2 cellular contexts compared by ENCODE assay signal in the genomic region with DNA sequence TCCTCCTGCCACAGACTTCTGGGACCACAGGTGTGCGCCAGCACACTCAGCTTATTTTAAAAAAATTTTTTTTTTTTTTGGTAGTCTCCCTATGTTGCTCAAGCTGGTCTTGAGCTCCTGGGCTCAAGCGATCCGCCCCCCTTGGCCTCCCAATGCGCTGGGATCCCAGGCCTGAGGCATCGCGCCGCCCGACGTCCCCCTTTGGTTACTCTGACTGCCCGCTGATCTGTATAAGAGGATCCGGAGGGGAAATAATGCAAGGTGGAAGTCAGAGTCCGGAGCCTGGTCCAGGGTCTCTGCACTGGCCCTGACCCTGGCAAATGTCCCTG.
TF ChIP-seq lines count a peak whose summit lies in the region.

No MANE protein-coding gene starts in this region.

TF ChIP-seq in GM23338, 12 proteins besides CTCF, POLR2A, EP300 and RAD21 (continued from another document):
- TF ChIP-seq, protein P1, sequence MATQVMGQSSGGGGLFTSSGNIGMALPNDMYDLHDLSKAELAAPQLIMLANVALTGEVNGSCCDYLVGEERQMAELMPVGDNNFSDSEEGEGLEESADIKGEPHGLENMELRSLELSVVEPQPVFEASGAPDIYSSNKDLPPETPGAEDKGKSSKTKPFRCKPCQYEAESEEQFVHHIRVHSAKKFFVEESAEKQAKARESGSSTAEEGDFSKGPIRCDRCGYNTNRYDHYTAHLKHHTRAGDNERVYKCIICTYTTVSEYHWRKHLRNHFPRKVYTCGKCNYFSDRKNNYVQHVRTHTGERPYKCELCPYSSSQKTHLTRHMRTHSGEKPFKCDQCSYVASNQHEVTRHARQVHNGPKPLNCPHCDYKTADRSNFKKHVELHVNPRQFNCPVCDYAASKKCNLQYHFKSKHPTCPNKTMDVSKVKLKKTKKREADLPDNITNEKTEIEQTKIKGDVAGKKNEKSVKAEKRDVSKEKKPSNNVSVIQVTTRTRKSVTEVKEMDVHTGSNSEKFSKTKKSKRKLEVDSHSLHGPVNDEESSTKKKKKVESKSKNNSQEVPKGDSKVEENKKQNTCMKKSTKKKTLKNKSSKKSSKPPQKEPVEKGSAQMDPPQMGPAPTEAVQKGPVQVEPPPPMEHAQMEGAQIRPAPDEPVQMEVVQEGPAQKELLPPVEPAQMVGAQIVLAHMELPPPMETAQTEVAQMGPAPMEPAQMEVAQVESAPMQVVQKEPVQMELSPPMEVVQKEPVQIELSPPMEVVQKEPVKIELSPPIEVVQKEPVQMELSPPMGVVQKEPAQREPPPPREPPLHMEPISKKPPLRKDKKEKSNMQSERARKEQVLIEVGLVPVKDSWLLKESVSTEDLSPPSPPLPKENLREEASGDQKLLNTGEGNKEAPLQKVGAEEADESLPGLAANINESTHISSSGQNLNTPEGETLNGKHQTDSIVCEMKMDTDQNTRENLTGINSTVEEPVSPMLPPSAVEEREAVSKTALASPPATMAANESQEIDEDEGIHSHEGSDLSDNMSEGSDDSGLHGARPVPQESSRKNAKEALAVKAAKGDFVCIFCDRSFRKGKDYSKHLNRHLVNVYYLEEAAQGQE (IDR thresholded peaks at IDR 0.05; ENCODE audit: unreplicated experiment): no peak
- TF ChIP-seq, protein P2, sequence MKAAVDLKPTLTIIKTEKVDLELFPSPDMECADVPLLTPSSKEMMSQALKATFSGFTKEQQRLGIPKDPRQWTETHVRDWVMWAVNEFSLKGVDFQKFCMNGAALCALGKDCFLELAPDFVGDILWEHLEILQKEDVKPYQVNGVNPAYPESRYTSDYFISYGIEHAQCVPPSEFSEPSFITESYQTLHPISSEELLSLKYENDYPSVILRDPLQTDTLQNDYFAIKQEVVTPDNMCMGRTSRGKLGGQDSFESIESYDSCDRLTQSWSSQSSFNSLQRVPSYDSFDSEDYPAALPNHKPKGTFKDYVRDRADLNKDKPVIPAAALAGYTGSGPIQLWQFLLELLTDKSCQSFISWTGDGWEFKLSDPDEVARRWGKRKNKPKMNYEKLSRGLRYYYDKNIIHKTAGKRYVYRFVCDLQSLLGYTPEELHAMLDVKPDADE (IDR thresholded peaks at IDR 0.05): no peak
- TF ChIP-seq POLR2AphosphoS5 (IDR thresholded peaks at IDR 0.05; ENCODE audit: low read depth) (no peak), ZNF114 (CRISPR knock-in tag; IDR thresholded peaks at IDR 0.05) (no peak), EZH2 (IDR thresholded peaks at IDR 0.05; ENCODE audit: low read depth, unreplicated experiment) (no peak), CREB1 (CRISPR knock-in tag; IDR thresholded peaks at IDR 0.05; ENCODE audit: low read depth) (no peak), NANOG (IDR thresholded peaks at IDR 0.05; ENCODE audit: borderline replicate concordance) (no peak), ZNF331 (CRISPR knock-in tag; IDR thresholded peaks at IDR 0.05; ENCODE audit: low read depth) (no peak), JUNB (IDR thresholded peaks at IDR 0.05; ENCODE audit: unreplicated experiment) (no peak), STAT1 (IDR thresholded peaks at IDR 0.05; ENCODE audit: unreplicated experiment) (no peak)
- TF ChIP-seq, protein P3, sequence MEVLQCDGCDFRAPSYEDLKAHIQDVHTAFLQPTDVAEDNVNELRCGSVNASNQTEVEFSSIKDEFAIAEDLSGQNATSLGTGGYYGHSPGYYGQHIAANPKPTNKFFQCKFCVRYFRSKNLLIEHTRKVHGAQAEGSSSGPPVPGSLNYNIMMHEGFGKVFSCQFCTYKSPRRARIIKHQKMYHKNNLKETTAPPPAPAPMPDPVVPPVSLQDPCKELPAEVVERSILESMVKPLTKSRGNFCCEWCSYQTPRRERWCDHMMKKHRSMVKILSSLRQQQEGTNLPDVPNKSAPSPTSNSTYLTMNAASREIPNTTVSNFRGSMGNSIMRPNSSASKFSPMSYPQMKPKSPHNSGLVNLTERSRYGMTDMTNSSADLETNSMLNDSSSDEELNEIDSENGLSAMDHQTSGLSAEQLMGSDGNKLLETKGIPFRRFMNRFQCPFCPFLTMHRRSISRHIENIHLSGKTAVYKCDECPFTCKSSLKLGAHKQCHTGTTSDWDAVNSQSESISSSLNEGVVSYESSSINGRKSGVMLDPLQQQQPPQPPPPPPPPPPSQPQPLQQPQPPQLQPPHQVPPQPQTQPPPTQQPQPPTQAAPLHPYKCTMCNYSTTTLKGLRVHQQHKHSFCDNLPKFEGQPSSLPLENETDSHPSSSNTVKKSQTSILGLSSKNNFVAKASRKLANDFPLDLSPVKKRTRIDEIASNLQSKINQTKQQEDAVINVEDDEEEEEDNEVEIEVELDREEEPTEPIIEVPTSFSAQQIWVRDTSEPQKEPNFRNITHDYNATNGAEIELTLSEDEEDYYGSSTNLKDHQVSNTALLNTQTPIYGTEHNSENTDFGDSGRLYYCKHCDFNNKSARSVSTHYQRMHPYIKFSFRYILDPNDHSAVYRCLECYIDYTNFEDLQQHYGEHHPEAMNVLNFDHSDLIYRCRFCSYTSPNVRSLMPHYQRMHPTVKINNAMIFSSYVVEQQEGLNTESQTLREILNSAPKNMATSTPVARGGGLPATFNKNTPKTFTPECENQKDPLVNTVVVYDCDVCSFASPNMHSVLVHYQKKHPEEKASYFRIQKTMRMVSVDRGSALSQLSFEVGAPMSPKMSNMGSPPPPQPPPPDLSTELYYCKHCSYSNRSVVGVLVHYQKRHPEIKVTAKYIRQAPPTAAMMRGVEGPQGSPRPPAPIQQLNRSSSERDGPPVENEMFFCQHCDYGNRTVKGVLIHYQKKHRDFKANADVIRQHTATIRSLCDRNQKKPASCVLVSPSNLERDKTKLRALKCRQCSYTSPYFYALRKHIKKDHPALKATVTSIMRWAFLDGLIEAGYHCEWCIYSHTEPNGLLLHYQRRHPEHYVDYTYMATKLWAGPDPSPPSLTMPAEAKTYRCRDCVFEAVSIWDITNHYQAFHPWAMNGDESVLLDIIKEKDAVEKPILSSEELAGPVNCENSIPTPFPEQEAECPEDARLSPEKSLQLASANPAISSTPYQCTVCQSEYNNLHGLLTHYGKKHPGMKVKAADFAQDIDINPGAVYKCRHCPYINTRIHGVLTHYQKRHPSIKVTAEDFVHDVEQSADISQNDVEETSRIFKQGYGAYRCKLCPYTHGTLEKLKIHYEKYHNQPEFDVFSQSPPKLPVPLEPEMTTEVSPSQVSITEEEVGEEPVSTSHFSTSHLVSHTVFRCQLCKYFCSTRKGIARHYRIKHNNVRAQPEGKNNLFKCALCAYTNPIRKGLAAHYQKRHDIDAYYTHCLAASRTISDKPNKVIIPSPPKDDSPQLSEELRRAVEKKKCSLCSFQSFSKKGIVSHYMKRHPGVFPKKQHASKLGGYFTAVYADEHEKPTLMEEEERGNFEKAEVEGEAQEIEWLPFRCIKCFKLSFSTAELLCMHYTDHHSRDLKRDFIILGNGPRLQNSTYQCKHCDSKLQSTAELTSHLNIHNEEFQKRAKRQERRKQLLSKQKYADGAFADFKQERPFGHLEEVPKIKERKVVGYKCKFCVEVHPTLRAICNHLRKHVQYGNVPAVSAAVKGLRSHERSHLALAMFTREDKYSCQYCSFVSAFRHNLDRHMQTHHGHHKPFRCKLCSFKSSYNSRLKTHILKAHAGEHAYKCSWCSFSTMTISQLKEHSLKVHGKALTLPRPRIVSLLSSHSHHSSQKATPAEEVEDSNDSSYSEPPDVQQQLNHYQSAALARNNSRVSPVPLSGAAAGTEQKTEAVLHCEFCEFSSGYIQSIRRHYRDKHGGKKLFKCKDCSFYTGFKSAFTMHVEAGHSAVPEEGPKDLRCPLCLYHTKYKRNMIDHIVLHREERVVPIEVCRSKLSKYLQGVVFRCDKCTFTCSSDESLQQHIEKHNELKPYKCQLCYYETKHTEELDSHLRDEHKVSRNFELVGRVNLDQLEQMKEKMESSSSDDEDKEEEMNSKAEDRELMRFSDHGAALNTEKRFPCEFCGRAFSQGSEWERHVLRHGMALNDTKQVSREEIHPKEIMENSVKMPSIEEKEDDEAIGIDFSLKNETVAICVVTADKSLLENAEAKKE (CRISPR knock-in tag; IDR thresholded peaks at IDR 0.05): no peak

TF ChIP-seq in SK-N-SH, 30 proteins besides CTCF, POLR2A, EP300 and RAD21 (continued from another document):
- no peak for TF ChIP-seq RXRA (IDR thresholded peaks at IDR 0.05; ENCODE audit: borderline replicate concordance, low read depth)
- no peak for TF ChIP-seq MXI1 (IDR thresholded peaks at IDR 0.05; ENCODE audit: low read depth, low read length)
- TF ChIP-seq TEAD4 (IDR thresholded peaks at IDR 0.05; ENCODE audit: borderline replicate concordance, insufficient read depth): no peak
- TF ChIP-seq, protein P4, sequence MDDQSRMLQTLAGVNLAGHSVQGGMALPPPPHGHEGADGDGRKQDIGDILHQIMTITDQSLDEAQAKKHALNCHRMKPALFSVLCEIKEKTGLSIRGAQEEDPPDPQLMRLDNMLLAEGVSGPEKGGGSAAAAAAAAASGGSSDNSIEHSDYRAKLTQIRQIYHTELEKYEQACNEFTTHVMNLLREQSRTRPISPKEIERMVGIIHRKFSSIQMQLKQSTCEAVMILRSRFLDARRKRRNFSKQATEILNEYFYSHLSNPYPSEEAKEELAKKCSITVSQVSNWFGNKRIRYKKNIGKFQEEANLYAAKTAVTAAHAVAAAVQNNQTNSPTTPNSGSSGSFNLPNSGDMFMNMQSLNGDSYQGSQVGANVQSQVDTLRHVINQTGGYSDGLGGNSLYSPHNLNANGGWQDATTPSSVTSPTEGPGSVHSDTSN (IDR thresholded peaks at IDR 0.05): no peak
- TF ChIP-seq POLR2AphosphoS5 (IDR thresholded peaks at IDR 0.05; ENCODE audit: low read depth, low read length): no peak
